1 cellular context compared by ENCODE assay signal in genomic region chr9:111050819-111051218, GRCh38.
TF ChIP-seq lines count a peak whose summit lies in the region.

No MANE protein-coding gene starts in this region.

TF ChIP-seq in IMR-90, 13 proteins besides CTCF, POLR2A, EP300 and RAD21 (continued from another document):
- no peak for TF ChIP-seq MAZ (IDR thresholded peaks at IDR 0.05; ENCODE audit: borderline replicate concordance, low read depth, low read length)
